Comparison of ENCODE assay signal across 13 cellular contexts in genomic region chr7:154931906-154932305, GRCh38.
"Had no signal": no experiment of that assay in that cellular context is flagged by ENCODE, and none has a peak within 500 bp of the region (broad histone marks: within the 10 kb centered on the region; RNA-seq: fewer than 3 reads in every experiment).

No MANE protein-coding gene starts in this region.

- H3K27me3 ChIP-seq: ascending aorta had no signal

- H3K4me3 Mint-ChIP-seq: immature natural killer cell; memory B cell; nephron progenitor cell; stimulated activated naive CD8-positive, alpha-beta T cell treated with anti-CD3 and anti-CD28 coated beads, Interleukin-15, Interleukin-2, amounts not matched to agents 100 ng/mL and 50 ng/mL, for 24 hours had no signal

- DNase-seq: activated CD4-positive, alpha-beta T cell treated with anti-CD3 and anti-CD28 coated beads, Interleukin-2, amount 50 U/mL, for 1 hour; caudate nucleus; effector CD8-positive, alpha-beta T cell; erythroblast; immature natural killer cell; nephron progenitor cell; stimulated activated CD4-positive, alpha-beta T cell treated with anti-CD3 and anti-CD28 coated beads, Interleukin-4, amount 100 ng/mL, for 1 hour; stimulated activated CD8-positive, alpha-beta memory T cell treated with anti-CD3 and anti-CD28 coated beads, Interleukin-4, amount 100 ng/mL, for 48 hours had no signal

- H3K4me3 ChIP-seq: ascending aorta, coronary artery had no signal

- H3K9me3 ChIP-seq: ascending aorta had no signal

- H3K27ac ChIP-seq: ascending aorta, coronary artery had no signal

- H3K27me3 Mint-ChIP-seq: memory B cell; stimulated activated naive CD8-positive, alpha-beta T cell treated with anti-CD3 and anti-CD28 coated beads, Interleukin-15, Interleukin-2, amounts not matched to agents 100 ng/mL and 50 ng/mL, for 24 hours had no signal

- H3K36me3 ChIP-seq: ascending aorta had no signal

- H3K27ac Mint-ChIP-seq: activated naive CD4-positive, alpha-beta T cell treated with anti-CD3 and anti-CD28 coated beads, Interleukin-2, amount 50 U/mL, for 72 hours; immature natural killer cell; memory B cell; nephron progenitor cell; stimulated activated naive CD8-positive, alpha-beta T cell treated with anti-CD3 and anti-CD28 coated beads, Interleukin-15, Interleukin-2, amounts not matched to agents 100 ng/mL and 50 ng/mL, for 24 hours had no signal
